ENCODE assay signal across 1 cellular context in genomic region chr6:139708342-139709199, GRCh38.
A peak's percentile ranks its signal among the peaks of the same experiment; 100 is the strongest.
TF ChIP-seq lines count a peak whose summit lies in the region.

No MANE protein-coding gene starts in this region.

TF ChIP-seq in K562, 482 proteins besides CTCF, POLR2A, EP300 and RAD21 (continued from another document):
- TF ChIP-seq THRA (IDR thresholded peaks at IDR 0.05) (no peak), SNIP1 (IDR thresholded peaks at IDR 0.05; ENCODE audit: low read depth) (no peak), RNF219 (CRISPR knock-in tag; IDR thresholded peaks at IDR 0.05) (no peak), MEF2A (IDR thresholded peaks at IDR 0.05; ENCODE audit: control insufficient read depth, low read depth, low read length) (no peak), JUND (IDR thresholded peaks at IDR 0.05; ENCODE audit: borderline replicate concordance, low read depth, low read length) (peak; percentile 24; the same call in 1 of the 2 replicates), JUND (tag; IDR thresholded peaks at IDR 0.05; ENCODE audit: borderline replicate concordance, low read depth, low read length) (no peak; the same call in 2 of the 3 replicates), MIER1 (IDR thresholded peaks at IDR 0.05; ENCODE audit: low read depth) (0 out of 2 replicates have a peak, but pooled peaks have one; percentile 32), CTBP1 (IDR thresholded peaks at IDR 0.05; ENCODE audit: borderline replicate concordance) (peak; percentile 16; the same call in 1 of the 2 replicates)
